Comparison of ENCODE assay signal across 29 cellular contexts in genomic region chrX:130793966-130794365, GRCh38.
A peak's percentile ranks its signal among the peaks of the same experiment; 100 is the strongest.
DNase-seq lines count a peak whose midpoint lies in the region; ATAC-seq, FAIRE-seq and TF ChIP-seq lines count a peak whose summit lies in the region.
"Had no signal": no experiment of that assay in that cellular context is flagged by ENCODE, and none has a peak within 500 bp of the region (broad histone marks: within the 10 kb centered on the region; RNA-seq: fewer than 3 reads in every experiment).

No MANE protein-coding gene starts in this region.

- TF ChIP-seq CTCF in GM12878 (IDR thresholded peaks at IDR 0.05 in 2 of 3, conservative IDR thresholded peaks at IDR 0.05 in 1 of 3; ENCODE audit: control insufficient read depth in 2 of 3, extremely low read depth in 1 of 3, insufficient read depth in 1 of 3, low read depth in 3 of 3, low read length in 3 of 3), result no peak
- TF ChIP-seq CTCF in nephron progenitor cell (IDR thresholded peaks at IDR 0.05), result no peak
- TF ChIP-seq CTCF in sigmoid colon (IDR thresholded peaks at IDR 0.05), result no peak
- no peak for TF ChIP-seq CTCF in CD14-positive monocyte (IDR thresholded peaks at IDR 0.05)

- intact Hi-C loops in GM12878 (cut with micrococcal nuclease; ENCODE audit: unreplicated experiment), result no loop called here
- intact Hi-C loops in sigmoid colon (cut with DNase I), result no loop called here
- intact Hi-C loops in CD14-positive monocyte (cut with micrococcal nuclease), result no loop called here

- H3K36me3 Mint-ChIP-seq in nephron progenitor cell (ENCODE audit: low read depth) (peaks cover 15% of the 10 kb centered on the region), CD14-positive monocyte (peaks cover 3 to 5% of the 10 kb centered on the region in 2 donors)
- H3K36me3 Mint-ChIP-seq: IgD-negative memory B cell had no signal

- no peak for ATAC-seq in GM12878

- no peak overlapping the region for H2AFZ ChIP-seq in GM12878 (ENCODE audit: control insufficient read depth, low read depth, low read length)

- TF ChIP-seq EP300 in GM12878 (IDR thresholded peaks at IDR 0.05; ENCODE audit: borderline replicate concordance in 1 of 2, control insufficient read depth in 1 of 2, low read depth in 2 of 2, low read length in 2 of 2) (no peak), sigmoid colon (IDR thresholded peaks at IDR 0.05) (no peak)

- H3K9me3 Mint-ChIP-seq in nephron progenitor cell (no peaks in the 10 kb centered on the region), CD14-positive monocyte (no peaks in the 10 kb centered on the region)
- H3K9me3 Mint-ChIP-seq: activated naive CD4-positive, alpha-beta T cell treated with anti-CD3 and anti-CD28 coated beads for 36 hours; activated T-helper 1 cell treated with anti-CD3 and anti-CD28 coated beads, Interleukin-12 subunit alpha, Interleukin-12 subunit beta, Interleukin-2, Interleukin-4 antibody, amounts not matched to agents 30 ng/mL and 10 ng/mL and 1 ng/mL, durations not matched to agents 14 hours and 24 hours and 36 hours had no signal

- H4K20me1 ChIP-seq in GM12878 (ENCODE audit: control insufficient read depth, insufficient read depth), result no peaks in the 10 kb centered on the region

- H3K4me2 ChIP-seq in GM12878 (ENCODE audit: control insufficient read depth, insufficient read depth), result no peak overlapping the region

- no peak overlapping the region for H3K9ac ChIP-seq in GM12878 (ENCODE audit: control insufficient read depth, insufficient read depth, low read length)

- in situ Hi-C loops in GM12878 (cut with MboI), result no loop called here

- POLR2A ChIA-PET in GM12878 (lab: Charles Lee), result no interaction called here

- H3K27me3 ChIP-seq in GM12878 (replicated peaks in 1 of 2; ENCODE audit: control insufficient read depth in 2 of 2, insufficient read depth in 2 of 2, low read length in 1 of 2), result no peaks in the 10 kb centered on the region
- H3K27me3 ChIP-seq in sigmoid colon, result no peaks in the 10 kb centered on the region
- H3K27me3 ChIP-seq: adrenal gland, brain microvascular endothelial cell, vagina had no signal

- SMC1A ChIA-PET in GM12878 (lab: Charles Lee; ENCODE audit: uncharacterized antibody, unreplicated experiment), result no interaction called here

- CTCF ChIA-PET in GM12878 (lab: Yijun Ruan, JAX), result no interaction called here

- FAIRE-seq in GM12878 (lab: Jason Lieb, UNC), result peak; percentile 31
- FAIRE-seq: G401.6, H54, TTC549 had no signal

- RAD21 ChIA-PET in GM12878 (lab: Charles Lee; ENCODE audit: unreplicated experiment), result no interaction called here

- H3K27me3 Mint-ChIP-seq in nephron progenitor cell (ENCODE audit: low read depth, poor library complexity) (no peaks in the 10 kb centered on the region), CD14-positive monocyte (ENCODE audit: low read depth in 3 of 3) (no peaks in the 10 kb centered on the region)
- H3K27me3 Mint-ChIP-seq: CD4-positive, CD25-positive, alpha-beta regulatory T cell had no signal

- H3K4me3 ChIP-seq in GM12878 (no peak overlapping the region), sigmoid colon (no peak overlapping the region)
- H3K4me3 ChIP-seq: adrenal gland, vagina had no signal

- no peaks in the 10 kb centered on the region for H3K79me2 ChIP-seq in GM12878 (ENCODE audit: control insufficient read depth, insufficient read depth, low read length)

- H3K27ac Mint-ChIP-seq in nephron progenitor cell (peak overlapping the region; percentile 66), CD14-positive monocyte (no peak overlapping the region)
- H3K27ac Mint-ChIP-seq: activated naive CD4-positive, alpha-beta T cell treated with anti-CD3 and anti-CD28 coated beads for 36 hours; activated T-helper 1 cell treated with anti-CD3 and anti-CD28 coated beads, Interleukin-12 subunit alpha, Interleukin-12 subunit beta, Interleukin-2, Interleukin-4 antibody, amounts not matched to agents 30 ng/mL and 10 ng/mL and 1 ng/mL, durations not matched to agents 14 hours and 24 hours and 36 hours; CD4-positive, CD25-positive, alpha-beta regulatory T cell; IgD-negative memory B cell had no signal

- TF ChIP-seq POLR2A in GM12878 (IDR thresholded peaks at IDR 0.05; ENCODE audit: low read depth, low read length) (no peak), sigmoid colon (IDR thresholded peaks at IDR 0.05) (no peak)

- H3K9me3 ChIP-seq in GM12878 (replicated peaks; ENCODE audit: control insufficient read depth, insufficient read depth, low read length) (no peaks in the 10 kb centered on the region), sigmoid colon (no peaks in the 10 kb centered on the region)
- H3K9me3 ChIP-seq: adrenal gland, vagina had no signal

- TF ChIP-seq RAD21 in GM12878 (IDR thresholded peaks at IDR 0.05; ENCODE audit: insufficient read depth, low read depth, low read length), result no peak

- BruUV-seq in GM12878 (replicated peaks; lab: Mats Ljungman, UMichigan), result no TSS peak

- H3K36me3 ChIP-seq in GM12878 (ENCODE audit: control insufficient read depth in 2 of 2, insufficient read depth in 2 of 2, low read length in 1 of 2), result no peaks in the 10 kb centered on the region
- no peaks in the 10 kb centered on the region for H3K36me3 ChIP-seq in sigmoid colon
- H3K36me3 ChIP-seq: adrenal gland, brain microvascular endothelial cell, vagina had no signal

- H3K4me3 Mint-ChIP-seq in nephron progenitor cell (no peak overlapping the region), CD14-positive monocyte (no peak overlapping the region)
- H3K4me3 Mint-ChIP-seq: activated naive CD4-positive, alpha-beta T cell treated with anti-CD3 and anti-CD28 coated beads for 36 hours; activated T-helper 1 cell treated with anti-CD3 and anti-CD28 coated beads, Interleukin-12 subunit alpha, Interleukin-12 subunit beta, Interleukin-2, Interleukin-4 antibody, amounts not matched to agents 30 ng/mL and 10 ng/mL and 1 ng/mL, durations not matched to agents 14 hours and 24 hours and 36 hours; CD4-positive, CD25-positive, alpha-beta regulatory T cell; IgD-negative memory B cell had no signal

- H3K4me1 ChIP-seq in GM12878 (ENCODE audit: control insufficient read depth, insufficient read depth, low read length) (no peaks in the 10 kb centered on the region), sigmoid colon (no peaks in the 10 kb centered on the region)
- H3K4me1 ChIP-seq: adrenal gland, vagina had no signal

- DNase-seq in DMS153 (lab: John Stamatoyannopoulos, UW) (peak; percentile 12), DMS153 treated with DMSO at 0.1 percent for 48 hours (lab: John Stamatoyannopoulos, UW; ENCODE audit: unreplicated experiment) (no peak), NCI-H748 (lab: John Stamatoyannopoulos, UW; ENCODE audit: unreplicated experiment) (peak; percentile 43), GM12878 (ENCODE audit: low read depth, low spot score) (no peak), nephron progenitor cell (no peak), sigmoid colon (no peak), cerebellar cortex (ENCODE audit: low spot score) (no peak), CD14-positive monocyte (ENCODE audit: low spot score) (no peak)
- DNase-seq: activated CD4-positive, alpha-beta T cell treated with anti-CD3 and anti-CD28 coated beads, Interleukin-2, amount 50 U/mL, for 48 hours; activated naive CD4-positive, alpha-beta T cell treated with anti-CD3 and anti-CD28 coated beads for 36 hours; adrenal gland; brain microvascular endothelial cell; CD4-positive, CD25-positive, alpha-beta regulatory T cell; effector CD8-positive, alpha-beta T cell; erythroblast; head of caudate nucleus; kidney glomerular epithelial cell; NCI-H2171 treated with DMSO at 0.1 percent for 48 hours; NCI-H524; posterior cingulate gyrus; stimulated activated CD4-positive, alpha-beta T cell treated with anti-CD3 and anti-CD28 coated beads, Interleukin-15, amount 100 ng/mL, for 24 hours; stimulated activated naive CD4-positive, alpha-beta T cell treated with Interleukin-2 at 50 U/mL for 16 hours had no signal

- peaks cover 14% of the 10 kb centered on the region for H3K4me1 Mint-ChIP-seq in nephron progenitor cell
- H3K4me1 Mint-ChIP-seq in CD14-positive monocyte, result no peaks in the 10 kb centered on the region
- H3K4me1 Mint-ChIP-seq: IgD-negative memory B cell had no signal

- H3K27ac ChIP-seq in GM12878 (ENCODE audit: control insufficient read depth, insufficient read depth) (no peak overlapping the region), sigmoid colon (no peak overlapping the region)
- H3K27ac ChIP-seq: 22Rv1, adrenal gland, brain microvascular endothelial cell, vagina had no signal

TF ChIP-seq in GM12878, 131 proteins besides CTCF, POLR2A, EP300 and RAD21 (continues in another document):
- TF ChIP-seq CBFB (IDR thresholded peaks at IDR 0.05; ENCODE audit: low read depth) (no peak), MEF2A (IDR thresholded peaks at IDR 0.05; ENCODE audit: insufficient read depth, low read depth, low read length) (no peak), ZBTB33 (IDR thresholded peaks at IDR 0.05) (no peak), RUNX3 (IDR thresholded peaks at IDR 0.05; ENCODE audit: low read length) (no peak), RELB (IDR thresholded peaks at IDR 0.05; ENCODE audit: low read depth) (no peak), TCF3 (IDR thresholded peaks at IDR 0.05; ENCODE audit: borderline replicate concordance, insufficient read depth, low read depth, low read length) (no peak), SMARCA5 (IDR thresholded peaks at IDR 0.05) (no peak)

Comparison
In these comparisons a context has a peak if more than half of its experiments do, and no peak if none do; other contexts are left out.
1. DNase-seq: peak in DMS153 (single experiment) and NCI-H748 (single experiment); none in DMS153 treated with DMSO at 0.1 percent for 48 hours (single experiment), GM12878 (single experiment), nephron progenitor cell (single experiment), sigmoid colon (single experiment), cerebellar cortex (single experiment) and CD14-positive monocyte (single experiment).